ENCODE assay signal across 1 cellular context in the genomic region with DNA sequence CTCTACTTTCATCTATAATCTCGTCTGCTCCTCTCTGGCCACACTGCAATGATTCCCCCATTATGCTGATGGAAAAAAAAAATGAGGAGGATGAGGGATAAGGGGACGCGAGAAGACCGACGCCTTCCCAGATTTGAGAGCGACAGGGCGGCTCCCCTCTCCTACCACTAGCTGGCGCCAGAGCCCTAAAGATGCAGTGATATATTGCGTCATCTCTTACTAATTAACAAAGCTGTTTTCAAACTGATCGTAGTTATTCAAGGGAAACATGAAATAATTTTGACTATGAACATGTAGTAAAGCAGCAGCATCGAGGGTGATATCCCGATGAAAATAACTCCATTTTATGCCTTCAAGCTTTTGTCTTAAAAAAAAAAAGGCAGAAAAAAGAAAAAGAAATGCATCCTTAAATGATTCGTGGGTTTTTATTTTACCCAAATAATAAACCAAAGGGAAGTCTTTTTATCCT.
A peak's percentile ranks its signal among the peaks of the same experiment; 100 is the strongest.
TF ChIP-seq lines count a peak whose summit lies in the region.

No MANE protein-coding gene starts in this region.

TF ChIP-seq in SK-N-SH, 30 proteins besides CTCF, POLR2A, EP300 and RAD21 (continued from another document):
- TF ChIP-seq, protein P1, sequence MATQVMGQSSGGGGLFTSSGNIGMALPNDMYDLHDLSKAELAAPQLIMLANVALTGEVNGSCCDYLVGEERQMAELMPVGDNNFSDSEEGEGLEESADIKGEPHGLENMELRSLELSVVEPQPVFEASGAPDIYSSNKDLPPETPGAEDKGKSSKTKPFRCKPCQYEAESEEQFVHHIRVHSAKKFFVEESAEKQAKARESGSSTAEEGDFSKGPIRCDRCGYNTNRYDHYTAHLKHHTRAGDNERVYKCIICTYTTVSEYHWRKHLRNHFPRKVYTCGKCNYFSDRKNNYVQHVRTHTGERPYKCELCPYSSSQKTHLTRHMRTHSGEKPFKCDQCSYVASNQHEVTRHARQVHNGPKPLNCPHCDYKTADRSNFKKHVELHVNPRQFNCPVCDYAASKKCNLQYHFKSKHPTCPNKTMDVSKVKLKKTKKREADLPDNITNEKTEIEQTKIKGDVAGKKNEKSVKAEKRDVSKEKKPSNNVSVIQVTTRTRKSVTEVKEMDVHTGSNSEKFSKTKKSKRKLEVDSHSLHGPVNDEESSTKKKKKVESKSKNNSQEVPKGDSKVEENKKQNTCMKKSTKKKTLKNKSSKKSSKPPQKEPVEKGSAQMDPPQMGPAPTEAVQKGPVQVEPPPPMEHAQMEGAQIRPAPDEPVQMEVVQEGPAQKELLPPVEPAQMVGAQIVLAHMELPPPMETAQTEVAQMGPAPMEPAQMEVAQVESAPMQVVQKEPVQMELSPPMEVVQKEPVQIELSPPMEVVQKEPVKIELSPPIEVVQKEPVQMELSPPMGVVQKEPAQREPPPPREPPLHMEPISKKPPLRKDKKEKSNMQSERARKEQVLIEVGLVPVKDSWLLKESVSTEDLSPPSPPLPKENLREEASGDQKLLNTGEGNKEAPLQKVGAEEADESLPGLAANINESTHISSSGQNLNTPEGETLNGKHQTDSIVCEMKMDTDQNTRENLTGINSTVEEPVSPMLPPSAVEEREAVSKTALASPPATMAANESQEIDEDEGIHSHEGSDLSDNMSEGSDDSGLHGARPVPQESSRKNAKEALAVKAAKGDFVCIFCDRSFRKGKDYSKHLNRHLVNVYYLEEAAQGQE (IDR thresholded peaks at IDR 0.05; ENCODE audit: low read depth, low read length), result no peak
- TF ChIP-seq MXI1 (IDR thresholded peaks at IDR 0.05; ENCODE audit: low read depth, low read length), result peak; percentile 61; the same call in 1 of the 2 replicates
- TF ChIP-seq, protein P2, sequence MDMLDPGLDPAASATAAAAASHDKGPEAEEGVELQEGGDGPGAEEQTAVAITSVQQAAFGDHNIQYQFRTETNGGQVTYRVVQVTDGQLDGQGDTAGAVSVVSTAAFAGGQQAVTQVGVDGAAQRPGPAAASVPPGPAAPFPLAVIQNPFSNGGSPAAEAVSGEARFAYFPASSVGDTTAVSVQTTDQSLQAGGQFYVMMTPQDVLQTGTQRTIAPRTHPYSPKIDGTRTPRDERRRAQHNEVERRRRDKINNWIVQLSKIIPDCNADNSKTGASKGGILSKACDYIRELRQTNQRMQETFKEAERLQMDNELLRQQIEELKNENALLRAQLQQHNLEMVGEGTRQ (IDR thresholded peaks at IDR 0.05; ENCODE audit: borderline replicate concordance, low read depth, low read length), result no peak
- TF ChIP-seq ELF1 (IDR thresholded peaks at IDR 0.05), result no peak
- 0 out of 2 replicates have a peak, but pooled peaks have one; percentile 21 for TF ChIP-seq RFX5 (IDR thresholded peaks at IDR 0.05; ENCODE audit: low read length)
- TF ChIP-seq MEF2A (IDR thresholded peaks at IDR 0.05; ENCODE audit: borderline replicate concordance, low read depth), result no peak
- peak; percentile 47; the same call in 1 of the 2 replicates for TF ChIP-seq TAF1 (IDR thresholded peaks at IDR 0.05; ENCODE audit: borderline replicate concordance, low read depth, low read length)
- TF ChIP-seq, protein P3, sequence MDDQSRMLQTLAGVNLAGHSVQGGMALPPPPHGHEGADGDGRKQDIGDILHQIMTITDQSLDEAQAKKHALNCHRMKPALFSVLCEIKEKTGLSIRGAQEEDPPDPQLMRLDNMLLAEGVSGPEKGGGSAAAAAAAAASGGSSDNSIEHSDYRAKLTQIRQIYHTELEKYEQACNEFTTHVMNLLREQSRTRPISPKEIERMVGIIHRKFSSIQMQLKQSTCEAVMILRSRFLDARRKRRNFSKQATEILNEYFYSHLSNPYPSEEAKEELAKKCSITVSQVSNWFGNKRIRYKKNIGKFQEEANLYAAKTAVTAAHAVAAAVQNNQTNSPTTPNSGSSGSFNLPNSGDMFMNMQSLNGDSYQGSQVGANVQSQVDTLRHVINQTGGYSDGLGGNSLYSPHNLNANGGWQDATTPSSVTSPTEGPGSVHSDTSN (IDR thresholded peaks at IDR 0.05), result peak; percentile 21; the same call in 1 of the 2 replicates
- TF ChIP-seq JUND (IDR thresholded peaks at IDR 0.05), result peak; percentile 15; the same call in 1 of the 2 replicates
- no peak for TF ChIP-seq RXRA (IDR thresholded peaks at IDR 0.05; ENCODE audit: borderline replicate concordance, low read depth)
- no peak for TF ChIP-seq TEAD4 (IDR thresholded peaks at IDR 0.05; ENCODE audit: borderline replicate concordance, insufficient read depth)
- TF ChIP-seq SMC3 (IDR thresholded peaks at IDR 0.05; ENCODE audit: low read depth, low read length), result peak; percentile 94
- no peak for TF ChIP-seq SIN3A (IDR thresholded peaks at IDR 0.05; ENCODE audit: borderline replicate concordance, low read depth, low read length)
- TF ChIP-seq FOSL2 (IDR thresholded peaks at IDR 0.05; ENCODE audit: borderline replicate concordance, low read depth), result peak; percentile 36; the same call in 1 of the 2 replicates
- no peak for TF ChIP-seq EZH2phosphoT487 (IDR thresholded peaks at IDR 0.05; ENCODE audit: borderline replicate concordance, low read depth)
- no peak for TF ChIP-seq USF1 (IDR thresholded peaks at IDR 0.05; ENCODE audit: borderline replicate concordance, low read depth)
- no peak for TF ChIP-seq FOXM1 (IDR thresholded peaks at IDR 0.05; ENCODE audit: low read depth)
- TF ChIP-seq RCOR1 (IDR thresholded peaks at IDR 0.05; ENCODE audit: low read length), result peak; percentile 66; the same call in 1 of the 2 replicates
- TF ChIP-seq, protein P4, sequence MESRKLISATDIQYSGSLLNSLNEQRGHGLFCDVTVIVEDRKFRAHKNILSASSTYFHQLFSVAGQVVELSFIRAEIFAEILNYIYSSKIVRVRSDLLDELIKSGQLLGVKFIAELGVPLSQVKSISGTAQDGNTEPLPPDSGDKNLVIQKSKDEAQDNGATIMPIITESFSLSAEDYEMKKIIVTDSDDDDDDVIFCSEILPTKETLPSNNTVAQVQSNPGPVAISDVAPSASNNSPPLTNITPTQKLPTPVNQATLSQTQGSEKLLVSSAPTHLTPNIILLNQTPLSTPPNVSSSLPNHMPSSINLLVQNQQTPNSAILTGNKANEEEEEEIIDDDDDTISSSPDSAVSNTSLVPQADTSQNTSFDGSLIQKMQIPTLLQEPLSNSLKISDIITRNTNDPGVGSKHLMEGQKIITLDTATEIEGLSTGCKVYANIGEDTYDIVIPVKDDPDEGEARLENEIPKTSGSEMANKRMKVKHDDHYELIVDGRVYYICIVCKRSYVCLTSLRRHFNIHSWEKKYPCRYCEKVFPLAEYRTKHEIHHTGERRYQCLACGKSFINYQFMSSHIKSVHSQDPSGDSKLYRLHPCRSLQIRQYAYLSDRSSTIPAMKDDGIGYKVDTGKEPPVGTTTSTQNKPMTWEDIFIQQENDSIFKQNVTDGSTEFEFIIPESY (IDR thresholded peaks at IDR 0.05; ENCODE audit: borderline replicate concordance, low read depth), result no peak
- peak; percentile 15; the same call in 1 of the 2 replicates for TF ChIP-seq GATA2 (CRISPR knock-in tag; IDR thresholded peaks at IDR 0.05)
- TF ChIP-seq CHD2 (IDR thresholded peaks at IDR 0.05; ENCODE audit: low read length, partially characterized antibody), result peak; percentile 60
- no peak for TF ChIP-seq NRF1 (IDR thresholded peaks at IDR 0.05; ENCODE audit: low read depth, low read length)
- TF ChIP-seq TCF12 (IDR thresholded peaks at IDR 0.05), result peak; percentile 15; the same call in 1 of the 2 replicates
